ENCODE assay signal across 1 cellular context in genomic region chr17:7825206-7825980, GRCh38.
TF ChIP-seq lines count a peak whose summit lies in the region.

No MANE protein-coding gene starts in this region.

TF ChIP-seq in GM23338, 12 proteins besides CTCF, POLR2A, EP300 and RAD21 (continued from another document):
- no peak for TF ChIP-seq ZNF462 (CRISPR knock-in tag; IDR thresholded peaks at IDR 0.05)
- TF ChIP-seq CREB1 (CRISPR knock-in tag; IDR thresholded peaks at IDR 0.05; ENCODE audit: low read depth): no peak
- no peak for TF ChIP-seq EZH2phosphoT487 (IDR thresholded peaks at IDR 0.05; ENCODE audit: unreplicated experiment)
- TF ChIP-seq, protein P1, sequence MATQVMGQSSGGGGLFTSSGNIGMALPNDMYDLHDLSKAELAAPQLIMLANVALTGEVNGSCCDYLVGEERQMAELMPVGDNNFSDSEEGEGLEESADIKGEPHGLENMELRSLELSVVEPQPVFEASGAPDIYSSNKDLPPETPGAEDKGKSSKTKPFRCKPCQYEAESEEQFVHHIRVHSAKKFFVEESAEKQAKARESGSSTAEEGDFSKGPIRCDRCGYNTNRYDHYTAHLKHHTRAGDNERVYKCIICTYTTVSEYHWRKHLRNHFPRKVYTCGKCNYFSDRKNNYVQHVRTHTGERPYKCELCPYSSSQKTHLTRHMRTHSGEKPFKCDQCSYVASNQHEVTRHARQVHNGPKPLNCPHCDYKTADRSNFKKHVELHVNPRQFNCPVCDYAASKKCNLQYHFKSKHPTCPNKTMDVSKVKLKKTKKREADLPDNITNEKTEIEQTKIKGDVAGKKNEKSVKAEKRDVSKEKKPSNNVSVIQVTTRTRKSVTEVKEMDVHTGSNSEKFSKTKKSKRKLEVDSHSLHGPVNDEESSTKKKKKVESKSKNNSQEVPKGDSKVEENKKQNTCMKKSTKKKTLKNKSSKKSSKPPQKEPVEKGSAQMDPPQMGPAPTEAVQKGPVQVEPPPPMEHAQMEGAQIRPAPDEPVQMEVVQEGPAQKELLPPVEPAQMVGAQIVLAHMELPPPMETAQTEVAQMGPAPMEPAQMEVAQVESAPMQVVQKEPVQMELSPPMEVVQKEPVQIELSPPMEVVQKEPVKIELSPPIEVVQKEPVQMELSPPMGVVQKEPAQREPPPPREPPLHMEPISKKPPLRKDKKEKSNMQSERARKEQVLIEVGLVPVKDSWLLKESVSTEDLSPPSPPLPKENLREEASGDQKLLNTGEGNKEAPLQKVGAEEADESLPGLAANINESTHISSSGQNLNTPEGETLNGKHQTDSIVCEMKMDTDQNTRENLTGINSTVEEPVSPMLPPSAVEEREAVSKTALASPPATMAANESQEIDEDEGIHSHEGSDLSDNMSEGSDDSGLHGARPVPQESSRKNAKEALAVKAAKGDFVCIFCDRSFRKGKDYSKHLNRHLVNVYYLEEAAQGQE (IDR thresholded peaks at IDR 0.05; ENCODE audit: unreplicated experiment): no peak
- no peak for TF ChIP-seq EZH2 (IDR thresholded peaks at IDR 0.05; ENCODE audit: low read depth, unreplicated experiment)
- TF ChIP-seq ZNF331 (CRISPR knock-in tag; IDR thresholded peaks at IDR 0.05; ENCODE audit: low read depth): no peak
- no peak for TF ChIP-seq ZNF114 (CRISPR knock-in tag; IDR thresholded peaks at IDR 0.05)
TF ChIP-seq in GM23338: peak in this region for 0.
